Comparison of ENCODE assay signal across 8 cellular contexts in genomic region chr14:60092516-60092915, GRCh38. TPM values are rescaled to one million over a fixed set of nuclear protein-coding genes. Genes with fewer than 3 reads are reported as not detected.
DNase-seq lines count a peak whose midpoint lies in the region; ATAC-seq, FAIRE-seq and TF ChIP-seq lines count a peak whose summit lies in the region.

No MANE protein-coding gene starts in this region.

- H3K4me3 Mint-ChIP-seq in activated naive CD8-positive, alpha-beta T cell: peak overlapping the region; percentile 93

- peak overlapping the region; percentile 97 for H3K27ac Mint-ChIP-seq in activated naive CD8-positive, alpha-beta T cell

- ATAC-seq in heart left ventricle (peak in 1 of 4 donors; percentile 17), pancreas (peak in 3 of 4 donors; percentile 6 to 22 (median 13)), GM19023 (IDR thresholded peaks at IDR 0.05; ENCODE audit: unreplicated experiment) (no peak), GM21381 (IDR thresholded peaks at IDR 0.05; ENCODE audit: unreplicated experiment) (no peak)

- intact Hi-C loops in heart left ventricle (cut with DNase I): loop anchor here in 6 of 10 donors (1.0 to 10.0 kb wide), 7 partner anchors 72 to 608 kb away; partner anchors contain the start of genes DHRS7 (in 5 of the 6), JKAMP (in 1 of the 6), L3HYPDH (in 1 of the 6) and PPM1A (in 1 of the 6)
- intact Hi-C loops in pancreas (cut with DNase I): loop anchor here in 1 of 3 donors (10.0 kb wide), 1 partner anchor 62 kb away; no protein-coding TSS in a partner anchor

- H3K4me3 ChIP-seq in heart left ventricle: peak overlapping the region; percentile 50 to 90 (median 74)
- peak overlapping the region; percentile 55 to 67 (median 64) for H3K4me3 ChIP-seq in pancreas

- no peak for FAIRE-seq in pancreas (lab: Jason Lieb, UNC)

- H3K36me3 ChIP-seq in heart left ventricle (peaks cover 0 to 4% (median 0%) of the 10 kb centered on the region in 9 donors), pancreas (no peaks in the 10 kb centered on the region)

- TF ChIP-seq POLR2A in heart left ventricle (IDR thresholded peaks at IDR 0.05): no peak

- H3K27ac ChIP-seq in heart left ventricle: peak overlapping the region; percentile 91 to 99 (median 98)
- peak overlapping the region; percentile 93 to 99 (median 98) for H3K27ac ChIP-seq in pancreas

- H3K27me3 ChIP-seq in heart left ventricle (no peaks in the 10 kb centered on the region), pancreas (no peaks in the 10 kb centered on the region)

- H3K27me3 Mint-ChIP-seq in activated naive CD8-positive, alpha-beta T cell: no peaks in the 10 kb centered on the region

- 0 to 1% (median 0%) methylated on average over 14 of the region's 14 CpGs for WGBS in heart left ventricle, 4 donors
- WGBS in pancreas, 2 donors: 0% methylated on average over 14 of the region's 14 CpGs

- H3K9me3 ChIP-seq in heart left ventricle (no peaks in the 10 kb centered on the region), pancreas (no peaks in the 10 kb centered on the region)

- H3K9me3 Mint-ChIP-seq in activated naive CD8-positive, alpha-beta T cell (ENCODE audit: low read depth): peaks cover 4% of the 10 kb centered on the region

- H3K4me1 Mint-ChIP-seq in activated naive CD8-positive, alpha-beta T cell (ENCODE audit: low read depth): peaks cover 37% of the 10 kb centered on the region

- peak; percentile 31 for DNase-seq in activated T-cell treated with anti-CD3 and anti-CD28 coated beads, Interleukin-2, amount 50 U/mL, for 1 hour
- no peak for DNase-seq in activated T-cell treated with anti-CD3 and anti-CD28 coated beads for 4 hours
- DNase-seq in NCI-H2227 treated with DMSO at 0.1 percent for 48 hours (lab: John Stamatoyannopoulos, UW): peak; percentile 37
- peak in 1 of 5 donors; percentile 14 for DNase-seq in heart left ventricle
- DNase-seq in pancreas: peak in 1 of 6 donors; percentile 14

- TF ChIP-seq CTCF in heart left ventricle (IDR thresholded peaks at IDR 0.05): no peak
- TF ChIP-seq CTCF in pancreas (IDR thresholded peaks at IDR 0.05): no peak

- peaks cover 0 to 58% (median 33%) of the 10 kb centered on the region in 12 donors for H3K4me1 ChIP-seq in heart left ventricle
- peaks cover 0 to 11% (median 7%) of the 10 kb centered on the region in 3 donors for H3K4me1 ChIP-seq in pancreas

- H3K36me3 Mint-ChIP-seq in activated naive CD8-positive, alpha-beta T cell: peaks cover 17% of the 10 kb centered on the region

RNA-seq across cellular contexts. Expression of gene PCNX4, which starts 0.8 kb away (rescaled TPM):
- total RNA-seq in heart left ventricle (10 to 100 TPM; 22.1 to 56.2 (median 37.3) TPM), pancreas (10 to 100 TPM; 13.7 to 24.0 (median 16.1) TPM)
- polyA plus RNA-seq in heart left ventricle (10 to 100 TPM; 19.7 TPM), pancreas (10 to 100 TPM in 1 of 2 donors, 1 to 10 TPM in 1; 9.5 to 21.6 TPM)

Comparison
In these comparisons a context has a peak if more than half of its experiments do, and no peak if none do; other contexts are left out.
1. ATAC-seq: peak in pancreas (3 of 4); none in GM19023 (single experiment) and GM21381 (single experiment).